Comparison of ENCODE assay signal across 19 cellular contexts in genomic region chr1:105427543-105427942, GRCh38.
A peak's percentile ranks its signal among the peaks of the same experiment; 100 is the strongest.
DNase-seq lines count a peak whose midpoint lies in the region; TF ChIP-seq lines count a peak whose summit lies in the region.
"Had no signal": no experiment of that assay in that cellular context is flagged by ENCODE, and none has a peak within 500 bp of the region (broad histone marks: within the 10 kb centered on the region; RNA-seq: fewer than 3 reads in every experiment).

No MANE protein-coding gene starts in this region.

- DNase-seq in DMS153 (lab: John Stamatoyannopoulos, UW) = peak; percentile 2
- DNase-seq in DMS153 treated with DMSO at 0.1 percent for 48 hours (lab: John Stamatoyannopoulos, UW; ENCODE audit: unreplicated experiment) = no peak
- peak; percentile 67 for DNase-seq in MV-4-11 (lab: John Stamatoyannopoulos, UW)
- peak; percentile 43 for DNase-seq in SKM-1 (lab: John Stamatoyannopoulos, UW; ENCODE audit: unreplicated experiment)
- DNase-seq in fibroblast of mammary gland (ENCODE audit: low read depth) = peak; percentile 2
- no peak for DNase-seq in COLO668 (lab: John Stamatoyannopoulos, UW; ENCODE audit: unreplicated experiment)
- no peak for DNase-seq in cerebellar cortex (ENCODE audit: low spot score)
- no peak for DNase-seq in activated naive CD4-positive, alpha-beta T cell treated with anti-CD3 and anti-CD28 coated beads for 36 hours
- DNase-seq: activated CD4-positive, alpha-beta T cell treated with anti-CD3 and anti-CD28 coated beads for 36 hours; activated CD8-positive, alpha-beta memory T cell treated with anti-CD3 and anti-CD28 coated beads, Interleukin-2, amount 50 U/mL, for 4 hours; activated effector memory CD4-positive, alpha-beta T cell treated with Interleukin-2 at 50 U/mL for 16 hours; BE2C; endodermal cell; hypothalamus; MM.1S; right cardiac atrium; SHP77 had no signal

- H3K9me3 Mint-ChIP-seq in activated naive CD4-positive, alpha-beta T cell treated with anti-CD3 and anti-CD28 coated beads for 36 hours = peaks cover 1% of the 10 kb centered on the region
- H3K9me3 Mint-ChIP-seq: endodermal cell; stimulated activated memory B cell treated with anti-CD40 and anti-IgM and Interleukin-4, amounts not matched to agents 10 μg/mL and 1 μg/mL and 100 μg/mL, for 72 hours had no signal

- intact Hi-C loops in activated naive CD4-positive, alpha-beta T cell treated with anti-CD3 and anti-CD28 coated beads for 36 hours (cut with micrococcal nuclease) = no loop called here

- TF ChIP-seq CTCF in fibroblast of mammary gland (conservative IDR thresholded peaks at IDR 0.05; ENCODE audit: control insufficient read depth, insufficient read depth, low read depth, low read length) = no peak

- H3K27ac Mint-ChIP-seq in activated naive CD4-positive, alpha-beta T cell treated with anti-CD3 and anti-CD28 coated beads for 36 hours = no peak overlapping the region
- H3K27ac Mint-ChIP-seq: activated CD4-positive, alpha-beta T cell treated with anti-CD3 and anti-CD28 coated beads for 36 hours; endodermal cell; stimulated activated memory B cell treated with anti-CD40 and anti-IgM and Interleukin-4, amounts not matched to agents 10 μg/mL and 1 μg/mL and 100 μg/mL, for 72 hours had no signal

- H3K4me3 Mint-ChIP-seq in activated naive CD4-positive, alpha-beta T cell treated with anti-CD3 and anti-CD28 coated beads for 36 hours = no peak overlapping the region
- H3K4me3 Mint-ChIP-seq: activated CD4-positive, alpha-beta T cell treated with anti-CD3 and anti-CD28 coated beads for 36 hours; endodermal cell; stimulated activated memory B cell treated with anti-CD40 and anti-IgM and Interleukin-4, amounts not matched to agents 10 μg/mL and 1 μg/mL and 100 μg/mL, for 72 hours had no signal

- no peaks in the 10 kb centered on the region for H3K36me3 Mint-ChIP-seq in activated naive CD4-positive, alpha-beta T cell treated with anti-CD3 and anti-CD28 coated beads for 36 hours (ENCODE audit: low read depth)
- H3K36me3 Mint-ChIP-seq: stimulated activated memory B cell treated with anti-CD40 and anti-IgM and Interleukin-4, amounts not matched to agents 10 μg/mL and 1 μg/mL and 100 μg/mL, for 72 hours had no signal

- no peak overlapping the region for H3K4me3 ChIP-seq in fibroblast of mammary gland (ENCODE audit: control insufficient read depth, low read depth, low read length)
- H3K4me3 ChIP-seq: lung had no signal

- H3K4me1 Mint-ChIP-seq in activated naive CD4-positive, alpha-beta T cell treated with anti-CD3 and anti-CD28 coated beads for 36 hours (ENCODE audit: low read depth) = no peaks in the 10 kb centered on the region
- H3K4me1 Mint-ChIP-seq: activated CD4-positive, alpha-beta T cell treated with anti-CD3 and anti-CD28 coated beads for 36 hours; endodermal cell; stimulated activated memory B cell treated with anti-CD40 and anti-IgM and Interleukin-4, amounts not matched to agents 10 μg/mL and 1 μg/mL and 100 μg/mL, for 72 hours had no signal

- no peaks in the 10 kb centered on the region for H3K27me3 Mint-ChIP-seq in activated naive CD4-positive, alpha-beta T cell treated with anti-CD3 and anti-CD28 coated beads for 36 hours (ENCODE audit: low read depth)
- H3K27me3 Mint-ChIP-seq: activated CD4-positive, alpha-beta T cell treated with anti-CD3 and anti-CD28 coated beads for 36 hours; stimulated activated memory B cell treated with anti-CD40 and anti-IgM and Interleukin-4, amounts not matched to agents 10 μg/mL and 1 μg/mL and 100 μg/mL, for 72 hours had no signal

- CTCF ChIA-PET in activated naive CD4-positive, alpha-beta T cell treated with anti-CD3 and anti-CD28 coated beads for 36 hours (lab: Charles Lee) = no interaction called here

Comparison
In these comparisons a context has a peak if more than half of its experiments do, and no peak if none do; other contexts are left out.
1. DNase-seq: peak in DMS153 (single experiment), MV-4-11 (single experiment), SKM-1 (single experiment) and fibroblast of mammary gland (single experiment); none in DMS153 treated with DMSO at 0.1 percent for 48 hours (single experiment), COLO668 (single experiment), cerebellar cortex (single experiment) and activated naive CD4-positive, alpha-beta T cell treated with anti-CD3 and anti-CD28 coated beads for 36 hours (single experiment).